ENCODE assay signal across 1 cellular context in genomic region chr6:14709900-14710299, GRCh38.
TF ChIP-seq lines count a peak whose summit lies in the region.

No MANE protein-coding gene starts in this region.

TF ChIP-seq in IMR-90, 13 proteins besides CTCF, POLR2A, EP300 and RAD21 (continued from another document):
- TF ChIP-seq ELK1 (IDR thresholded peaks at IDR 0.05; ENCODE audit: borderline replicate concordance, low read depth, low read length) (no peak), USF2 (IDR thresholded peaks at IDR 0.05; ENCODE audit: low read depth, low read length) (no peak)
